8 cellular contexts compared by ENCODE assay signal in genomic region chr4:186037692-186038658, GRCh38. TPM values are rescaled to one million over a fixed set of nuclear protein-coding genes. Genes with fewer than 3 reads are reported as not detected.
A peak's percentile ranks its signal among the peaks of the same experiment; 100 is the strongest.
DNase-seq lines count a peak whose midpoint lies in the region; ATAC-seq and TF ChIP-seq lines count a peak whose summit lies in the region.

No MANE protein-coding gene starts in this region.

- peak in 2 of 3 donors; percentile 6 to 70 for DNase-seq in CD4-positive, CD25-positive, alpha-beta regulatory T cell
- peak; percentile 69 for DNase-seq in NCI-H748 (lab: John Stamatoyannopoulos, UW; ENCODE audit: unreplicated experiment)
- DNase-seq in body of pancreas, result peak; percentile 65 to 81 (median 72)
- peak; percentile 74 for DNase-seq in iPS DF 4.7 (ENCODE audit: extremely low read depth, low spot score)
- no peak for DNase-seq in smooth muscle cell (lab: John Stamatoyannopoulos, UW; ENCODE audit: unreplicated experiment)
- no peak for DNase-seq in KG1 (lab: John Stamatoyannopoulos, UW)

- TF ChIP-seq CTCF in body of pancreas (IDR thresholded peaks at IDR 0.05), result peak; percentile 50 to 94 (median 91)
- peak; percentile 81 for TF ChIP-seq CTCF in smooth muscle cell (IDR thresholded peaks at IDR 0.05; ENCODE audit: borderline replicate concordance, insufficient read depth, poor library complexity, severe bottlenecking)

- H3K36me3 Mint-ChIP-seq in CD4-positive, CD25-positive, alpha-beta regulatory T cell, result no peaks in the 10 kb centered on the region

- H3K27me3 ChIP-seq in CD4-positive, CD25-positive, alpha-beta regulatory T cell (ENCODE audit: control insufficient read depth, insufficient read depth, low read length), result no peaks in the 10 kb centered on the region
- no peaks in the 10 kb centered on the region for H3K27me3 ChIP-seq in body of pancreas
- no peaks in the 10 kb centered on the region for H3K27me3 ChIP-seq in smooth muscle cell (ENCODE audit: low read depth)

- 16 to 18% methylated on average over 12 of the region's 12 CpGs for WGBS in body of pancreas, 2 donors
- whole genome bisulfite sequencing in smooth muscle cell (ENCODE audit: low lambda C conversion rate), result 27% methylated on average over 12 of the region's 12 CpGs

- H3K4me1 Mint-ChIP-seq in CD4-positive, CD25-positive, alpha-beta regulatory T cell, result peaks cover 0 to 2% (median 0%) of the 10 kb centered on the region in 4 donors

- H3F3A ChIP-seq in smooth muscle cell (ENCODE audit: low read depth), result no peaks in the 10 kb centered on the region

- ATAC-seq in CD4-positive, CD25-positive, alpha-beta regulatory T cell (ENCODE audit: low read depth in 2 of 2), result no peak
- peak; percentile 80 for ATAC-seq in GM18505 (IDR thresholded peaks at IDR 0.05; ENCODE audit: unreplicated experiment)
- ATAC-seq in HG03196 (IDR thresholded peaks at IDR 0.05; ENCODE audit: unreplicated experiment), result peak; percentile 63
- peak; percentile 95 for ATAC-seq in body of pancreas

- no peaks in the 10 kb centered on the region for H3K4me1 ChIP-seq in CD4-positive, CD25-positive, alpha-beta regulatory T cell (ENCODE audit: control insufficient read depth, insufficient read depth, low read length, poor library complexity, severe bottlenecking)
- H3K4me1 ChIP-seq in body of pancreas (no peaks in the 10 kb centered on the region), smooth muscle cell (ENCODE audit: low read depth) (no peaks in the 10 kb centered on the region)

- H3K4me3 Mint-ChIP-seq in CD4-positive, CD25-positive, alpha-beta regulatory T cell, result no peak overlapping the region

- no peaks in the 10 kb centered on the region for H3K36me3 ChIP-seq in CD4-positive, CD25-positive, alpha-beta regulatory T cell (ENCODE audit: control insufficient read depth, insufficient read depth, low read length)
- H3K36me3 ChIP-seq in body of pancreas (replicated peaks in 1 of 2; ENCODE audit: insufficient read depth in 1 of 2, low read depth in 2 of 2) (no peaks in the 10 kb centered on the region), smooth muscle cell (ENCODE audit: low read depth) (no peaks in the 10 kb centered on the region)

- peaks cover 0 to 5% of the 10 kb centered on the region in 2 experiments for H3K9me3 ChIP-seq in CD4-positive, CD25-positive, alpha-beta regulatory T cell (ENCODE audit: control insufficient read depth in 2 of 2, low read length in 2 of 2)
- H3K9me3 ChIP-seq in body of pancreas, result no peaks in the 10 kb centered on the region
- no peaks in the 10 kb centered on the region for H3K9me3 ChIP-seq in smooth muscle cell (replicated peaks; ENCODE audit: low read depth)

- H3K27me3 Mint-ChIP-seq in CD4-positive, CD25-positive, alpha-beta regulatory T cell, result peaks cover 9% of the 10 kb centered on the region

- intact Hi-C loops in body of pancreas (cut with DNase I), result loop anchor here (10.0 kb wide), 1 partner anchor 403 kb away; no protein-coding TSS in a partner anchor

- no peak overlapping the region for H3K27ac Mint-ChIP-seq in CD4-positive, CD25-positive, alpha-beta regulatory T cell

- peaks cover 0 to 10% (median 2%) of the 10 kb centered on the region in 7 donors for H3K9me3 Mint-ChIP-seq in CD4-positive, CD25-positive, alpha-beta regulatory T cell

- H2AFZ ChIP-seq in smooth muscle cell (ENCODE audit: low read depth), result no peak overlapping the region

- no peaks in the 10 kb centered on the region for H3K79me2 ChIP-seq in smooth muscle cell (ENCODE audit: low read depth)

- no peak overlapping the region for H3K9ac ChIP-seq in smooth muscle cell (ENCODE audit: low read depth)

- H3K4me3 ChIP-seq in CD4-positive, CD25-positive, alpha-beta regulatory T cell (ENCODE audit: low read depth, low read length), result no peak overlapping the region
- H3K4me3 ChIP-seq in body of pancreas, result no peak overlapping the region
- H3K4me3 ChIP-seq in smooth muscle cell, result no peak overlapping the region

- no peak overlapping the region for H3K27ac ChIP-seq in CD4-positive, CD25-positive, alpha-beta regulatory T cell (ENCODE audit: insufficient read depth, low read length, poor library complexity, severe bottlenecking)
- H3K27ac ChIP-seq in body of pancreas (no peak overlapping the region), smooth muscle cell (ENCODE audit: low read depth) (no peak overlapping the region)

- no peaks in the 10 kb centered on the region for H4K20me1 ChIP-seq in smooth muscle cell (ENCODE audit: low read depth)

- TF ChIP-seq POLR2A in GM18505 (IDR thresholded peaks at IDR 0.05; ENCODE audit: borderline replicate concordance, extremely low read depth, insufficient read depth, insufficient read length) (no peak), body of pancreas (IDR thresholded peaks at IDR 0.05) (no peak)

- H3K4me2 ChIP-seq in smooth muscle cell, result no peak overlapping the region

RNA-seq across cellular contexts. Expression of gene TLR3, which starts 31.0 kb away (rescaled TPM):
- total RNA-seq in CD4-positive, CD25-positive, alpha-beta regulatory T cell, result 0.47 TPM
- 1 to 10 TPM in 2 of 4 donors, under 1 TPM in 2; 0.20 to 2.5 (median 0.82) TPM for polyA plus RNA-seq in CD4-positive, CD25-positive, alpha-beta regulatory T cell
- 1 to 10 TPM; 2.6 to 4.2 TPM for total RNA-seq in body of pancreas
- 0.40 and 2.0 TPM in 2 replicates for total RNA-seq in smooth muscle cell
- polyA plus RNA-seq in smooth muscle cell, result 1.0 and 1.3 TPM in 2 replicates

Comparison
In these comparisons a context has a peak if more than half of its experiments do, and no peak if none do; other contexts are left out.
1. ATAC-seq: peak in GM18505 (single experiment), HG03196 (single experiment) and body of pancreas (single experiment); none in CD4-positive, CD25-positive, alpha-beta regulatory T cell (0 of 2).
2. DNase-seq: peak in CD4-positive, CD25-positive, alpha-beta regulatory T cell (2 of 3), NCI-H748 (single experiment), body of pancreas (4 of 4) and iPS DF 4.7 (single experiment); none in smooth muscle cell (single experiment) and KG1 (single experiment).